ENCODE assay signal across 35 cellular contexts in the genomic region with DNA sequence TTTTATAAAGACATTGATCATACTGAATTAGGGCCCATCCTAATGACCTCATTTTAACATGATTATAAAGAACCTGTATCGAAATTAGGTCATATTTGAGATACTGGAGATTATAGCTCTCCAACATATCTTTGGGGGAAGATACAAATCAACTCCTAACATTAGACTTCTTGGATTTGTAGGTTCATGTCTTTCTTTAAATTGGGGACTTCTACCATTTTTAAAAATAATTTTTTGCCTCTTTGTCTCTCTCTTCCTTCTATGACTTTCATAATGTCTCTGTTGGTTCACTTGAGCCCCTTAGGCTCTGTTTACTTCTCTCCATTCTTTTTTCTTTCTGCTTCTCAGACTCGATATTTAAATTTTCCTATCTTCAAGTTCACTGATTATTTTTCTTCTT. TPM values are rescaled to one million over a fixed set of nuclear protein-coding genes. Genes with fewer than 3 reads are reported as not detected.
"Had no signal": no experiment of that assay in that cellular context is flagged by ENCODE, and none has a peak within 500 bp of the region (broad histone marks: within the 10 kb centered on the region; RNA-seq: fewer than 3 reads in every experiment).

No MANE protein-coding gene starts in this region.

- H3K36me3 ChIP-seq: MG63 had no signal

- H3K27ac ChIP-seq: KMS-11 had no signal

- H3K4me3 ChIP-seq: MG63 had no signal

- H3K27me3 ChIP-seq: MG63 had no signal

- DNase-seq: Kasumi-1, MG63, MM.1S, MV-4-11, NCI-H1048, NCI-H1092, NCI-H1092 treated with DMSO at 0.1 percent for 48 hours, NCI-H1105, NCI-H1105 treated with DMSO at 0.1 percent for 48 hours, NCI-H1417, NCI-H1417 treated with DMSO at 0.1 percent for 48 hours, NCI-H1436, NCI-H1436 treated with DMSO at 0.1 percent for 48 hours, NCI-H146, NCI-H1694, NCI-H1694 treated with DMSO at 0.1 percent for 48 hours, NCI-H187, NCI-H187 treated with DMSO at 0.1 percent for 48 hours, NCI-H1930, NCI-H2029, NCI-H2029 treated with DMSO at 0.1 percent for 48 hours, NCI-H2081, NCI-H2081 treated with DMSO at 0.1 percent for 48 hours, NCI-H2107, NCI-H2171, NCI-H2227 treated with DMSO at 0.1 percent for 48 hours, NCI-H226, NCI-H345, NCI-H446, NCI-H446 treated with DMSO at 0.1 percent for 48 hours had no signal

RNA-seq across cellular contexts. Expression of a gene that starts 57.2 kb away (rescaled TPM):
- total RNA-seq: LHCN-M2, M059J, MCF 10A, NCI-H460 had no signal
